ENCODE assay signal across 37 cellular contexts in the genomic region with DNA sequence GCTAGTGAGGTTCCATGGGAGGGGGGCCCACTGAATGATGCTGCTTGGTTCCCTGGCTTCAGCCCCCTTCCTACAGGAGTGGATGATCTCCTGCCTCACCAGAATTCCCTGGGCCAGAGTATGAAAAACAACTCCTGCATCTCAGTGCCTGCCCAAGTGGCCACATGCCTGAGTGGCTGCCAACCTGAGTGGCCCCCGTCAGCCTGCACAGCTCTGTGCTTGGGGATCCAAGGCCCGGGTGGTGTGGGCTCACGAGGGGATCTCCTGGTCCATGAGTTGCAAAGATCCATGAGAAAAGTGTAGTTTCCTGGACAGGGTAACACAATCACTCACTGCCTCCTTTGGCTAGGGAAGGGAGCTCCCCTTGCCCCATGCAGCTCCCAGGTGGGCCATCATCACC. TPM values are rescaled to one million over a fixed set of nuclear protein-coding genes. Genes with fewer than 3 reads are reported as not detected.
"Had no signal": no experiment of that assay in that cellular context is flagged by ENCODE, and none has a peak within 500 bp of the region (broad histone marks: within the 10 kb centered on the region; RNA-seq: fewer than 3 reads in every experiment).

No MANE protein-coding gene starts in this region.

- DNase-seq: Karpas-422, Kasumi-1, KG1, MG63, MM.1S, MV-4-11, NCI-H1048, NCI-H1092 treated with DMSO at 0.1 percent for 48 hours, NCI-H1105, NCI-H1105 treated with DMSO at 0.1 percent for 48 hours, NCI-H1417, NCI-H1417 treated with DMSO at 0.1 percent for 48 hours, NCI-H1436, NCI-H1436 treated with DMSO at 0.1 percent for 48 hours, NCI-H146, NCI-H1694, NCI-H1694 treated with DMSO at 0.1 percent for 48 hours, NCI-H187, NCI-H187 treated with DMSO at 0.1 percent for 48 hours, NCI-H1930, NCI-H2029, NCI-H2029 treated with DMSO at 0.1 percent for 48 hours, NCI-H2081, NCI-H2081 treated with DMSO at 0.1 percent for 48 hours, NCI-H2107, NCI-H2171, NCI-H2171 treated with DMSO at 0.1 percent for 48 hours, NCI-H2227 treated with DMSO at 0.1 percent for 48 hours, NCI-H226, NCI-H345, NCI-H446, NCI-H446 treated with DMSO at 0.1 percent for 48 hours, NCI-H510A, NCI-H510A treated with DMSO at 0.1 percent for 48 hours had no signal

- H3K4me3 ChIP-seq: MG63 had no signal

- H3K9ac ChIP-seq: KMS-11 had no signal

- H3K27ac ChIP-seq: KMS-11 had no signal

- H3K27me3 ChIP-seq: MG63 had no signal

- H3K9me3 ChIP-seq: MG63 had no signal

- H3K36me3 ChIP-seq: MG63 had no signal

RNA-seq across cellular contexts. Expression of a gene that starts 17.1 kb away (rescaled TPM):
- total RNA-seq: M059J, NCI-H460 had no signal
